In the genomic region with DNA sequence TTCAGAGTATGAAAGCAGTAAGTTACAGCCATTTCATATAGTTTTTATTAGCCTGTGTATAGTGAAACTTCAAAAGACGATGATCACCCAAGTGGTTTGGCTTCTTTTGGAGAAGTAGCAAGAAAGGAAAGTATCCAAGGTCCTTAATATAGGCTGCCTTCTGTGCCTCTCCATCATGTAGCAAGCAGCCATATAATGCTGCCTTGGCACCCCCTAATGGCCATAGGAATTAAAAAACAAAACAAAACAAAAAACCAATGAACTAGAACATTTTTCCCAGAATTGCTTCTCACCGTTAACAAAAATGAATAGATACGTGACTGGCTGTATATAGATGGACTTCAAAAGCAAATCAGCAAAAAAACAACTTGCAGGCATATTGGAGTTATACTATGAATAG, we compare ENCODE assay signal across 11 cellular contexts. TPM values are rescaled to one million over a fixed set of nuclear protein-coding genes. Genes with fewer than 3 reads are reported as not detected.
DNase-seq lines count a peak whose midpoint lies in the region; ATAC-seq, FAIRE-seq and TF ChIP-seq lines count a peak whose summit lies in the region.
"Had no signal": no experiment of that assay in that cellular context is flagged by ENCODE, and none has a peak within 500 bp of the region (broad histone marks: within the 10 kb centered on the region; RNA-seq: fewer than 3 reads in every experiment).

No MANE protein-coding gene starts in this region.

- intact Hi-C loops in Calu3 (cut with micrococcal nuclease; ENCODE audit: unreplicated experiment) = loop anchor here (10.0 kb wide), 1 partner anchor 135 kb away; the partner anchor contains the start of gene TMEM255A
- intact Hi-C loops in HepG2 (cut with micrococcal nuclease; ENCODE audit: unreplicated experiment) = no loop called here

- FAIRE-seq in HepG2 (lab: Jason Lieb, UNC) = no peak

- TF ChIP-seq EP300 in HepG2 (IDR thresholded peaks at IDR 0.05; ENCODE audit: low read depth in 2 of 2, low read length in 2 of 2) = no peak
- TF ChIP-seq EP300 in HepG2 (CRISPR knock-in tag; IDR thresholded peaks at IDR 0.05; ENCODE audit: borderline replicate concordance) = no peak

- H3K27me3 Mint-ChIP-seq in Calu3 (ENCODE audit: unreplicated experiment) = no peaks in the 10 kb centered on the region
- no peaks in the 10 kb centered on the region for H3K27me3 Mint-ChIP-seq in activated naive CD8-positive, alpha-beta T cell treated with anti-CD3 and anti-CD28 coated beads for 36 hours

- no peak overlapping the region for H3K9ac ChIP-seq in HepG2 (ENCODE audit: insufficient read depth, low read depth, low read length)

- in situ Hi-C loops in SK-MEL-5 (cut with HindIII; ENCODE audit: low pct_unique_long_range_greater_than_20kb, low sequenced_read_pairs) (no loop called here), HepG2 (cut with HindIII; ENCODE audit: extremely low pct_ligation_motif_present, low pct_unique_long_range_greater_than_20kb) (loop anchor here (25.0 kb wide), 1 partner anchor 213 kb away; no protein-coding TSS in a partner anchor), G401 (cut with HindIII; ENCODE audit: low sequenced_read_pairs) (no loop called here)

- no peaks in the 10 kb centered on the region for H3K27me3 ChIP-seq in HepG2 (ENCODE audit: control insufficient read depth in 1 of 2, insufficient read depth in 2 of 2, low read length in 2 of 2)
- H3K27me3 ChIP-seq: stomach had no signal

- H3K27ac Mint-ChIP-seq in Calu3 (ENCODE audit: unreplicated experiment) = no peak overlapping the region
- no peak overlapping the region for H3K27ac Mint-ChIP-seq in activated naive CD8-positive, alpha-beta T cell treated with anti-CD3 and anti-CD28 coated beads for 36 hours
- H3K27ac Mint-ChIP-seq: activated naive CD4-positive, alpha-beta T cell treated with anti-CD3 and anti-CD28 coated beads for 36 hours had no signal

- TF ChIP-seq RAD21 in HepG2 (CRISPR knock-in tag; IDR thresholded peaks at IDR 0.05) = no peak

- H3K36me3 Mint-ChIP-seq in Calu3 (ENCODE audit: insufficient read depth, unreplicated experiment) = no peaks in the 10 kb centered on the region
- H3K36me3 Mint-ChIP-seq in activated naive CD8-positive, alpha-beta T cell treated with anti-CD3 and anti-CD28 coated beads for 36 hours = peaks cover 6% of the 10 kb centered on the region

- H3K9me3 Mint-ChIP-seq in Calu3 (ENCODE audit: low read depth, unreplicated experiment) = no peaks in the 10 kb centered on the region
- H3K9me3 Mint-ChIP-seq in activated naive CD8-positive, alpha-beta T cell treated with anti-CD3 and anti-CD28 coated beads for 36 hours = no peaks in the 10 kb centered on the region
- H3K9me3 Mint-ChIP-seq: activated naive CD4-positive, alpha-beta T cell treated with anti-CD3 and anti-CD28 coated beads for 36 hours had no signal

- peaks cover 1 to 30% of the 10 kb centered on the region in 2 experiments; a peak in 4 of 5 replicates for H3K36me3 ChIP-seq in HepG2 (replicated peaks in 1 of 2; ENCODE audit: control insufficient read depth in 1 of 2, insufficient read depth in 2 of 2, low read length in 2 of 2)

- no peak overlapping the region for H3K4me2 ChIP-seq in HepG2 (ENCODE audit: low read depth, low read length)

- ATAC-seq in HepG2 = no peak

- H3K79me2 ChIP-seq in HepG2 (ENCODE audit: insufficient read depth, low read length) = no peaks in the 10 kb centered on the region

- no peak for TF ChIP-seq POLR2A in HepG2 (IDR thresholded peaks at IDR 0.05; ENCODE audit: insufficient read depth in 1 of 2, low read depth in 2 of 2, low read length in 2 of 2)

- no peak for TF ChIP-seq CTCF in Calu3 (IDR thresholded peaks at IDR 0.05; ENCODE audit: unreplicated experiment)
- TF ChIP-seq CTCF in HepG2 (CRISPR knock-in tag; IDR thresholded peaks at IDR 0.05) = peak; percentile 26

- no peak overlapping the region for H3K4me3 ChIP-seq in HepG2 (replicated peaks in 1 of 3; ENCODE audit: insufficient read depth in 1 of 3, low read depth in 2 of 3, low read length in 3 of 3)
- H3K4me3 ChIP-seq: stomach had no signal

- CTCF ChIA-PET in Calu3 (lab: Charles Lee) (no interaction called here), HEK293T (lab: Yijun Ruan, JAX) (interaction anchor here (1.3 kb wide), 1 partner anchor 150 kb away, joined by 3 read pairs; no protein-coding TSS in a partner anchor), HepG2 (lab: Yijun Ruan, JAX; ENCODE audit: low intra/inter-chr PET ratio, low total read pairs) (no interaction called here)

- H3K27ac ChIP-seq in HepG2 (ENCODE audit: extremely low read length, insufficient read depth, low read length) = no peak overlapping the region
- H3K27ac ChIP-seq: stomach had no signal

- H3K4me3 Mint-ChIP-seq in Calu3 (ENCODE audit: low read depth, unreplicated experiment) = no peak overlapping the region
- no peak overlapping the region for H3K4me3 Mint-ChIP-seq in activated naive CD8-positive, alpha-beta T cell treated with anti-CD3 and anti-CD28 coated beads for 36 hours
- H3K4me3 Mint-ChIP-seq: activated naive CD4-positive, alpha-beta T cell treated with anti-CD3 and anti-CD28 coated beads for 36 hours had no signal

- no peaks in the 10 kb centered on the region for H3K4me1 ChIP-seq in HepG2 (ENCODE audit: insufficient read depth, low read length)
- H3K4me1 ChIP-seq: stomach had no signal

- 100% methylated on average over 3 of the region's 3 CpGs for WGBS in HepG2 (ENCODE audit: low lambda C conversion rate)

- DNase-seq in Calu3 (peak; percentile 9), HEK293T (ENCODE audit: extremely low spot score) (peak; percentile 26), SK-MEL-5 (ENCODE audit: low read depth, low spot score) (peak; percentile 52), HepG2 (ENCODE audit: low spot score) (no peak), G401 (ENCODE audit: low spot score) (no peak), DMS153 (lab: John Stamatoyannopoulos, UW) (no peak)
- no peak for DNase-seq in activated CD4-positive, alpha-beta T cell treated with anti-CD3 and anti-CD28 coated beads, Interleukin-2, amount 50 U/mL, for 4 hours
- no peak for DNase-seq in activated naive CD8-positive, alpha-beta T cell treated with anti-CD3 and anti-CD28 coated beads for 36 hours
- DNase-seq: activated naive CD4-positive, alpha-beta T cell treated with anti-CD3 and anti-CD28 coated beads for 36 hours; mesenchymal stem cell; stomach had no signal

- no peaks in the 10 kb centered on the region for H3K9me3 ChIP-seq in HepG2 (ENCODE audit: low read length)
- H3K9me3 ChIP-seq: stomach had no signal

- no peaks in the 10 kb centered on the region for H3K4me1 Mint-ChIP-seq in Calu3 (ENCODE audit: low read depth, unreplicated experiment)
- H3K4me1 Mint-ChIP-seq in activated naive CD8-positive, alpha-beta T cell treated with anti-CD3 and anti-CD28 coated beads for 36 hours = peaks cover 11% of the 10 kb centered on the region

- H2AFZ ChIP-seq in HepG2 (ENCODE audit: low read length) = no peak overlapping the region

- POLR2A ChIA-PET in HEK293T (lab: Yijun Ruan, JAX) (no interaction called here), HepG2 (lab: Yijun Ruan, JAX) (no interaction called here)

- H4K20me1 ChIP-seq in HepG2 (ENCODE audit: insufficient read depth, low read length) = no peaks in the 10 kb centered on the region

- BruUV-seq in Calu3 (replicated peaks; lab: Mats Ljungman, UMichigan) = no TSS peak
- BruUV-seq in HepG2 (replicated peaks; lab: Mats Ljungman, UMichigan) = no TSS peak

TF ChIP-seq in HEK293T, 16 proteins besides CTCF, POLR2A, EP300 and RAD21:
- no peak for TF ChIP-seq FOXK2 (IDR thresholded peaks at IDR 0.05)

TF ChIP-seq in HepG2, 621 proteins besides CTCF, POLR2A, EP300 and RAD21:
- TF ChIP-seq STAG1 (CRISPR knock-in tag; IDR thresholded peaks at IDR 0.05) (peak; percentile 15; the same call in 1 of the 2 replicates), ATRX (CRISPR knock-in tag; IDR thresholded peaks at IDR 0.05; ENCODE audit: borderline replicate concordance) (no peak)
TF ChIP-seq in HepG2: peak in this region for 1.

RNA-seq across cellular contexts. Expression of gene LAMP2, which starts 18.9 kb away (rescaled TPM):
- 120 and 132 TPM in 2 replicates for total RNA-seq in Calu3 (2022)
- total RNA-seq in SK-MEL-5 (2014; rRNA removed; shearing (Covaris generic)) = 218 and 221 TPM in 2 replicates
- 278 and 347 TPM in 2 replicates for polyA plus RNA-seq in SK-MEL-5 (2015; cell fraction: cytosol; rRNA removed)
- 67.8 and 70.2 TPM in 2 replicates for polyA plus RNA-seq in SK-MEL-5 (2015; cell fraction: nucleus; rRNA removed)
- total RNA-seq in HepG2 (2016; rRNA removed; fragmentation: Illumina TruSeq; extraction: Trizol) = 63.0 and 127 TPM in 2 replicates
- 6.3 and 8.5 TPM in 2 replicates for total RNA-seq in HepG2 (2016; cell fraction: cytosol; rRNA removed; fragmentation: Illumina TruSeq; extraction: Trizol; ENCODE audit: low read depth)
- 61.8 and 127 TPM in 2 replicates for total RNA-seq in HepG2 (2016; cell fraction: insoluble cytoplasmic fraction; rRNA removed; fragmentation: Illumina TruSeq; extraction: Trizol)
- 14.0 and 16.8 TPM in 2 replicates for total RNA-seq in HepG2 (2016; cell fraction: membrane; rRNA removed; fragmentation: Illumina TruSeq; extraction: Trizol)
- total RNA-seq in HepG2 (2016; cell fraction: nucleus; rRNA removed; fragmentation: Illumina TruSeq; extraction: Trizol) = 117 and 132 TPM in 2 replicates
- polyA plus RNA-seq in HepG2 (2011; rRNA removed) = 143 and 170 TPM in 2 replicates
- 88.8 and 129 TPM in 2 replicates for polyA plus RNA-seq in HepG2 (2011; cell fraction: cytosol; rRNA removed)
- polyA plus RNA-seq in HepG2 (2011; cell fraction: nucleus; rRNA removed) = 38.3 and 46.9 TPM in 2 replicates
- polyA plus RNA-seq in HepG2 (2012) = 131 and 146 TPM in 2 replicates
- polyA plus RNA-seq in HepG2 (2016; cell fraction: cytosol; fragmentation: Illumina TruSeq; extraction: Trizol; ENCODE audit: low read depth) = 7.2 and 7.3 TPM in 2 replicates
- polyA plus RNA-seq in HepG2 (2016; cell fraction: insoluble cytoplasmic fraction; fragmentation: Illumina TruSeq; extraction: Trizol; ENCODE audit: low read depth) = 51.7 and 54.1 TPM in 2 replicates
- polyA plus RNA-seq in HepG2 (2016; cell fraction: membrane; fragmentation: Illumina TruSeq; extraction: Trizol; ENCODE audit: low read depth) = 12.2 and 13.2 TPM in 2 replicates
- 124 and 129 TPM in 2 replicates for polyA plus RNA-seq in HepG2 (2016; cell fraction: nucleus; fragmentation: Illumina TruSeq; extraction: Trizol; ENCODE audit: insufficient read depth, low read depth)
- 28.8 and 70.3 TPM in 2 replicates for polyA minus RNA-seq in HepG2 (2011; rRNA and poly(A)+ RNA removed; ENCODE audit: low replicate concordance)
- 106 and 122 TPM in 2 replicates for polyA minus RNA-seq in HepG2 (2011; cell fraction: cytosol; rRNA and poly(A)+ RNA removed)
- polyA minus RNA-seq in HepG2 (2011; cell fraction: nucleus; rRNA and poly(A)+ RNA removed) = 61.7 and 77.6 TPM in 2 replicates
- 50.5 and 62.6 TPM in 2 replicates for total RNA-seq in G401 (2014; rRNA removed; shearing (Covaris generic))
- 10 to 100 TPM; 30.3 to 31.4 TPM for total RNA-seq in activated naive CD8-positive, alpha-beta T cell treated with anti-CD3 and anti-CD28 coated beads for 36 hours

Comparison
In these comparisons a context has a peak if more than half of its experiments do, and no peak if none do; other contexts are left out.
1. DNase-seq: peak in Calu3 (single experiment), HEK293T (single experiment) and SK-MEL-5 (single experiment); none in HepG2 (single experiment), G401 (single experiment), activated CD4-positive, alpha-beta T cell treated with anti-CD3 and anti-CD28 coated beads, Interleukin-2, amount 50 U/mL, for 4 hours (0 of 2), activated naive CD8-positive, alpha-beta T cell treated with anti-CD3 and anti-CD28 coated beads for 36 hours (single experiment) and DMS153 (single experiment).